Comparison of ENCODE assay signal across 18 cellular contexts in the genomic region with DNA sequence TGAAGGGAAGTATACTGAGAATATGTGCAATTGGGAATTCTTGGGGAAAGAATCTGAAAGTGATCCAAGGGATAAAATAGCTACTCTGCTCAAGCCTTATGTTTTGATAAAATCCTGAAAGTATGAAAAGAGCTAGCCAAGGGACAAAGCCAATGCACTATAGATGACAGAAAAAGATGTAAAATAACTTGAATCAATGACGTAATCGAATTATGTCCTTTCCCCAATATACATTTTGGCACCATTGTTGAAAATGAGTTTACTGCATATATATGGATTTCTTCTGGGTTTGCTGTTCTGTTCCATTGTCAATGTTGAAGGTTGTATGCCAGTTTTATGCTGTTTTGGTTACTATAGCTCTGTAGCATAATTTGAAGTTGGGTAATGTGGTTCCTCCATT.
DNase-seq lines count a peak whose midpoint lies in the region; FAIRE-seq and TF ChIP-seq lines count a peak whose summit lies in the region.
"Had no signal": no experiment of that assay in that cellular context is flagged by ENCODE, and none has a peak within 500 bp of the region (broad histone marks: within the 10 kb centered on the region; RNA-seq: fewer than 3 reads in every experiment).

No MANE protein-coding gene starts in this region.

- no peaks in the 10 kb centered on the region for H3K36me3 Mint-ChIP-seq in astrocyte (ENCODE audit: low read depth, unreplicated experiment)
- H3K36me3 Mint-ChIP-seq: CD4-positive, alpha-beta memory T cell had no signal

- H3K79me2 ChIP-seq in astrocyte (ENCODE audit: insufficient read depth, low read length) = no peaks in the 10 kb centered on the region

- peak; percentile 77 for FAIRE-seq in D721Med (lab: Jason Lieb, UNC)
- FAIRE-seq in astrocyte (lab: Jason Lieb, UNC) = peak; percentile 82
- FAIRE-seq: GM12892, H1 had no signal

- H3K4me3 ChIP-seq in astrocyte (ENCODE audit: insufficient read depth, low read depth, low read length) (no peak overlapping the region), coronary artery (peak overlapping the region; percentile 51)
- H3K4me3 ChIP-seq: GM23248 had no signal

- peaks cover 4% of the 10 kb centered on the region for H3K9me3 Mint-ChIP-seq in astrocyte (ENCODE audit: unreplicated experiment)

- in situ Hi-C loops in Caki2 (cut with HindIII; ENCODE audit: low pct_unique_long_range_greater_than_20kb, low sequenced_read_pairs) = no loop called here

- no peaks in the 10 kb centered on the region for H3K9me3 ChIP-seq in astrocyte (ENCODE audit: insufficient read depth, low read depth, low read length)

- H3K27me3 ChIP-seq in astrocyte (ENCODE audit: insufficient read depth, low read length) = no peaks in the 10 kb centered on the region

- no peak for TF ChIP-seq CTCF in D721Med (IDR thresholded peaks at IDR 0.05; ENCODE audit: insufficient read depth, missing control alignments)
- no peak for TF ChIP-seq CTCF in astrocyte (IDR thresholded peaks at IDR 0.05; ENCODE audit: insufficient read depth, low read depth, low read length)
- no peak for TF ChIP-seq CTCF in coronary artery (IDR thresholded peaks at IDR 0.05)

- no peak overlapping the region for H2AFZ ChIP-seq in astrocyte (ENCODE audit: low read depth, low read length)
- H2AFZ ChIP-seq: GM23248 had no signal

- no peak overlapping the region for H3K27ac Mint-ChIP-seq in astrocyte (ENCODE audit: unreplicated experiment)
- H3K27ac Mint-ChIP-seq: CD4-positive, alpha-beta memory T cell had no signal

- H3K4me2 ChIP-seq in astrocyte (ENCODE audit: low read length) = no peak overlapping the region

- H3K4me3 Mint-ChIP-seq in astrocyte (ENCODE audit: unreplicated experiment) = no peak overlapping the region
- H3K4me3 Mint-ChIP-seq: CD4-positive, alpha-beta memory T cell had no signal

- H3K4me1 ChIP-seq in astrocyte (ENCODE audit: insufficient read depth, low read length) = no peaks in the 10 kb centered on the region

- no peaks in the 10 kb centered on the region for H3K36me3 ChIP-seq in astrocyte (ENCODE audit: insufficient read depth, low read length)

- H3K9ac ChIP-seq in astrocyte (ENCODE audit: low read length) = no peak overlapping the region
- H3K9ac ChIP-seq: GM23248 had no signal

- peaks cover 2% of the 10 kb centered on the region for H3K4me1 Mint-ChIP-seq in astrocyte (ENCODE audit: low read depth, unreplicated experiment)
- H3K4me1 Mint-ChIP-seq: CD4-positive, alpha-beta memory T cell had no signal

- no peaks in the 10 kb centered on the region for H4K20me1 ChIP-seq in astrocyte (ENCODE audit: insufficient read depth, low read length)

- DNase-seq in Caki2 (ENCODE audit: low read depth) = peak; percentile 2
- DNase-seq in D721Med (ENCODE audit: insufficient read length, low spot score) = no peak
- DNase-seq in astrocyte (ENCODE audit: low read depth) = no peak
- no peak for DNase-seq in coronary artery (ENCODE audit: low spot score)
- no peak for DNase-seq in superior temporal gyrus (ENCODE audit: extremely low spot score)
- DNase-seq in iPS-NIHi11 (ENCODE audit: low spot score) = no peak
- no peak for DNase-seq in NCI-H1092 (lab: John Stamatoyannopoulos, UW)
- DNase-seq: C1 segment of cervical spinal cord; CD4-positive, alpha-beta memory T cell; COR-L47; DMS 273 treated with DMSO at 0.1 percent for 48 hours; DMS79 treated with DMSO at 0.1 percent for 48 hours; GF-D8; GM23248; H7; HCEC 1CT had no signal

- no peaks in the 10 kb centered on the region for H3K27me3 Mint-ChIP-seq in astrocyte (ENCODE audit: low read depth, unreplicated experiment)
- H3K27me3 Mint-ChIP-seq: CD4-positive, alpha-beta memory T cell had no signal

- H3K27ac ChIP-seq in astrocyte (ENCODE audit: low read depth, low read length) (no peak overlapping the region), coronary artery (no peak overlapping the region)
- H3K27ac ChIP-seq: GM23248 had no signal
